1 cellular context compared by ENCODE assay signal in the genomic region with DNA sequence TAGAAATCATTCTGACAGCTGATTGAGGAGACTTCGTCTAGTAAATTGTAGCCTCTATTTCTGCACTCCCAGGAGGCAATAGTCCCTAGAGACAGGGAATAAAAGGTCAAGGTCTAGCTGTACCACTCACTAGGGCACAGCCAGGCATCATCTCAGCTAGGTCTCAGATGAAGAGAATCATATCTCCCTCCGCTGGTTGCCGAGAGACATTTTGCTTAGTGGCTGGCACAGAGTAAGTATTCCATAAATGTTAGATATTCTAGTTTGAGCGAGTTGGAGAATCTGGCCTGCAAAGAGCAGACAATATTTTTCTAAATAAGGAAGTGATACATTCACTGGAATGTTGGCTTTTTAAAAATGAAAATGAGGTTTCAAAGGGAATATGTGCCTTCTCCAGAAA.
TF ChIP-seq lines count a peak whose summit lies in the region.

No MANE protein-coding gene starts in this region.

TF ChIP-seq in IMR-90, 13 proteins besides CTCF, POLR2A, EP300 and RAD21:
- TF ChIP-seq, protein P1, sequence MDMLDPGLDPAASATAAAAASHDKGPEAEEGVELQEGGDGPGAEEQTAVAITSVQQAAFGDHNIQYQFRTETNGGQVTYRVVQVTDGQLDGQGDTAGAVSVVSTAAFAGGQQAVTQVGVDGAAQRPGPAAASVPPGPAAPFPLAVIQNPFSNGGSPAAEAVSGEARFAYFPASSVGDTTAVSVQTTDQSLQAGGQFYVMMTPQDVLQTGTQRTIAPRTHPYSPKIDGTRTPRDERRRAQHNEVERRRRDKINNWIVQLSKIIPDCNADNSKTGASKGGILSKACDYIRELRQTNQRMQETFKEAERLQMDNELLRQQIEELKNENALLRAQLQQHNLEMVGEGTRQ (IDR thresholded peaks at IDR 0.05; ENCODE audit: low read depth, low read length), result no peak
- no peak for TF ChIP-seq MAFK (IDR thresholded peaks at IDR 0.05; ENCODE audit: low read depth, low read length)
- no peak for TF ChIP-seq CHD1 (IDR thresholded peaks at IDR 0.05; ENCODE audit: low read depth, low read length)
- no peak for TF ChIP-seq BHLHE40 (IDR thresholded peaks at IDR 0.05; ENCODE audit: low read depth, low read length)
- TF ChIP-seq MAZ (IDR thresholded peaks at IDR 0.05; ENCODE audit: borderline replicate concordance, low read depth, low read length), result no peak
- TF ChIP-seq CEBPB (IDR thresholded peaks at IDR 0.05; ENCODE audit: low read depth, low read length), result no peak
- TF ChIP-seq MXI1 (IDR thresholded peaks at IDR 0.05; ENCODE audit: borderline replicate concordance, low read depth, low read length), result no peak
- TF ChIP-seq FOS (IDR thresholded peaks at IDR 0.05; ENCODE audit: low read depth, low read length), result no peak
- TF ChIP-seq, protein P2, sequence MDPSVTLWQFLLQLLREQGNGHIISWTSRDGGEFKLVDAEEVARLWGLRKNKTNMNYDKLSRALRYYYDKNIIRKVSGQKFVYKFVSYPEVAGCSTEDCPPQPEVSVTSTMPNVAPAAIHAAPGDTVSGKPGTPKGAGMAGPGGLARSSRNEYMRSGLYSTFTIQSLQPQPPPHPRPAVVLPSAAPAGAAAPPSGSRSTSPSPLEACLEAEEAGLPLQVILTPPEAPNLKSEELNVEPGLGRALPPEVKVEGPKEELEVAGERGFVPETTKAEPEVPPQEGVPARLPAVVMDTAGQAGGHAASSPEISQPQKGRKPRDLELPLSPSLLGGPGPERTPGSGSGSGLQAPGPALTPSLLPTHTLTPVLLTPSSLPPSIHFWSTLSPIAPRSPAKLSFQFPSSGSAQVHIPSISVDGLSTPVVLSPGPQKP (IDR thresholded peaks at IDR 0.05; ENCODE audit: borderline replicate concordance, low read depth, low read length), result no peak
- no peak for TF ChIP-seq SMC3 (IDR thresholded peaks at IDR 0.05; ENCODE audit: low read depth, low read length)
- no peak for TF ChIP-seq RFX5 (IDR thresholded peaks at IDR 0.05; ENCODE audit: low read depth, low read length)
- TF ChIP-seq RCOR1 (IDR thresholded peaks at IDR 0.05; ENCODE audit: insufficient replicate concordance, low read length), result no peak
- TF ChIP-seq NFE2L2 (IDR thresholded peaks at IDR 0.05; ENCODE audit: low read depth, low read length), result no peak
TF ChIP-seq in IMR-90: peak in this region for 0.
